Comparison of ENCODE assay signal across 1 cellular context in the genomic region with DNA sequence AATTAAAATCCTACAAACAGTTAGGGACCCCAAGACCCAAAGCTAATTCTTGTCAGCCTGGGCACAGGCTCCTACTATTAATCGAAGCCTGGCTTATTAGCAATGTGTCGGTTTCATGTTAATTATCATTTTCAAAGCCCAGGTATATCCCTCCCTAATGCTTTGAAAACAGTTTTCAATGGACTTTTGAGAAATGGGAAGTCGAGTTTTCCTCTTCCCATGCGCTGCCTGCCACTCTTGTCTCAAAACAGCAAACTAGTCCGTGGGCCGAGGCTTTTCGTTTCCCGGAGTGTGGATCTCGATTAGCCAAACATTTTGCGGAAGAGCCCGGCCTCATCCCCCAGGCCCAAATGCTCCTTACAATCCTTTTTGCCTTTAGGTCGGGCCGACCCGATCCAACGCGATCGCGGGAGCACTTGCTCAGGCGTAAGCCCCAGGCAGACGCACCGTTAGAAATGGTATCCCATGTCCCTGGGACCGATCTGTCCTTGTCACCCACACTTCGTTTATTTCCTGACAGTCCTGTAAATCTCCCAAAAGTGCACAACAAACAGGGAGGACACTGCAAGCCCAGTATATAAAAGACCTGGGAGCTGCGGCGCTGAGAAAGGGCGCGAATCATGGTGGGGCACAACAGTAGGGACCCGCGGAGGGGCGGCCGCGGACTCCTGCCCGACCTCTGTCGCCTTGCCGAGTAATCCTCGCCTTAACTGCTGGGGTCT.
TF ChIP-seq lines count a peak whose summit lies in the region.

No MANE protein-coding gene starts in this region.

TF ChIP-seq in H1, 55 proteins besides CTCF, POLR2A, EP300 and RAD21:
- no peak for TF ChIP-seq NRF1 (IDR thresholded peaks at IDR 0.05; ENCODE audit: low read depth, low read length)
- TF ChIP-seq RNF2 (IDR thresholded peaks at IDR 0.05; ENCODE audit: borderline replicate concordance, low read depth, low read length, missing control alignments, poor library complexity, severe bottlenecking), result peak; percentile 92
- no peak for TF ChIP-seq MAFK (IDR thresholded peaks at IDR 0.05; ENCODE audit: low read depth, low read length)
- TF ChIP-seq BRCA1 (IDR thresholded peaks at IDR 0.05; ENCODE audit: low read depth, low read length), result no peak
- TF ChIP-seq GTF2F1 (IDR thresholded peaks at IDR 0.05; ENCODE audit: borderline replicate concordance, low read depth, low read length), result no peak
- no peak for TF ChIP-seq KDM1A (IDR thresholded peaks at IDR 0.05; ENCODE audit: borderline replicate concordance, low read length)
- no peak for TF ChIP-seq KDM4A (IDR thresholded peaks at IDR 0.05; ENCODE audit: low read depth, low read length, severe bottlenecking)
- TF ChIP-seq SIRT6 (IDR thresholded peaks at IDR 0.05; ENCODE audit: low read length), result no peak
- TF ChIP-seq EZH2 (IDR thresholded peaks at IDR 0.05; ENCODE audit: low read depth, low read length, severe bottlenecking), result peak; percentile 89
- TF ChIP-seq CHD1 (IDR thresholded peaks at IDR 0.05; ENCODE audit: low read depth, low read length), result no peak
- TF ChIP-seq ZNF274 (IDR thresholded peaks at IDR 0.05; ENCODE audit: borderline replicate concordance, extremely low read depth, low read length), result no peak
- TF ChIP-seq SP2 (IDR thresholded peaks at IDR 0.05; ENCODE audit: low read length), result no peak
- no peak for TF ChIP-seq JUN (IDR thresholded peaks at IDR 0.05; ENCODE audit: low read depth, low read length)
- no peak for TF ChIP-seq SP1 (IDR thresholded peaks at IDR 0.05; ENCODE audit: low read depth, low read length)
- TF ChIP-seq E2F6 (IDR thresholded peaks at IDR 0.05), result no peak
- no peak for TF ChIP-seq SIX5 (IDR thresholded peaks at IDR 0.05; ENCODE audit: low read depth, low read length)
- TF ChIP-seq JUND (IDR thresholded peaks at IDR 0.05; ENCODE audit: low read length), result no peak
- TF ChIP-seq TBP (IDR thresholded peaks at IDR 0.05; ENCODE audit: low read depth, low read length), result no peak
- TF ChIP-seq USF2 (IDR thresholded peaks at IDR 0.05; ENCODE audit: low read length), result no peak
- no peak for TF ChIP-seq RBBP5 (IDR thresholded peaks at IDR 0.05; ENCODE audit: borderline replicate concordance, low read depth, low read length)
- no peak for TF ChIP-seq TAF7 (optimal IDR thresholded peaks at IDR 0.05; ENCODE audit: borderline replicate concordance, low read depth, low read length)
- no peak for TF ChIP-seq RXRA (IDR thresholded peaks at IDR 0.05; ENCODE audit: insufficient read depth, low read depth, low read length)
- no peak for TF ChIP-seq SIN3A (conservative IDR thresholded peaks at IDR 0.05 in 1 of 2, IDR thresholded peaks at IDR 0.05 in 1 of 2; ENCODE audit: low read depth in 1 of 2, low read length in 2 of 2)
- no peak for TF ChIP-seq SAP30 (IDR thresholded peaks at IDR 0.05; ENCODE audit: insufficient read depth, insufficient replicate concordance, low read length)
- TF ChIP-seq ATF3 (IDR thresholded peaks at IDR 0.05; ENCODE audit: insufficient read depth, low read depth, low read length), result no peak
- TF ChIP-seq CBX8 (IDR thresholded peaks at IDR 0.05; ENCODE audit: borderline replicate concordance, low read depth, low read length), result peak; percentile 41; the same call in 1 of the 2 replicates
- no peak for TF ChIP-seq GABPA (IDR thresholded peaks at IDR 0.05; ENCODE audit: borderline replicate concordance, insufficient read depth, low read length)
- TF ChIP-seq BACH1 (IDR thresholded peaks at IDR 0.05; ENCODE audit: low read length), result no peak
- no peak for TF ChIP-seq CHD2 (IDR thresholded peaks at IDR 0.05; ENCODE audit: low read length)
- TF ChIP-seq CBX5 (IDR thresholded peaks at IDR 0.05; ENCODE audit: low read depth, low read length), result no peak
- TF ChIP-seq RFX5 (IDR thresholded peaks at IDR 0.05; ENCODE audit: borderline replicate concordance, low read depth, low read length), result no peak
- TF ChIP-seq SUZ12 (IDR thresholded peaks at IDR 0.05; ENCODE audit: low read length), result peak; percentile 88
- TF ChIP-seq FOSL1 (IDR thresholded peaks at IDR 0.05; ENCODE audit: insufficient read depth, low read depth, low read length), result no peak
- TF ChIP-seq TCF12 (IDR thresholded peaks at IDR 0.05; ENCODE audit: low read depth, low read length), result no peak
- TF ChIP-seq POU5F1 (IDR thresholded peaks at IDR 0.05; ENCODE audit: low read depth, low read length), result no peak
